29 cellular contexts compared by ENCODE assay signal in the genomic region with DNA sequence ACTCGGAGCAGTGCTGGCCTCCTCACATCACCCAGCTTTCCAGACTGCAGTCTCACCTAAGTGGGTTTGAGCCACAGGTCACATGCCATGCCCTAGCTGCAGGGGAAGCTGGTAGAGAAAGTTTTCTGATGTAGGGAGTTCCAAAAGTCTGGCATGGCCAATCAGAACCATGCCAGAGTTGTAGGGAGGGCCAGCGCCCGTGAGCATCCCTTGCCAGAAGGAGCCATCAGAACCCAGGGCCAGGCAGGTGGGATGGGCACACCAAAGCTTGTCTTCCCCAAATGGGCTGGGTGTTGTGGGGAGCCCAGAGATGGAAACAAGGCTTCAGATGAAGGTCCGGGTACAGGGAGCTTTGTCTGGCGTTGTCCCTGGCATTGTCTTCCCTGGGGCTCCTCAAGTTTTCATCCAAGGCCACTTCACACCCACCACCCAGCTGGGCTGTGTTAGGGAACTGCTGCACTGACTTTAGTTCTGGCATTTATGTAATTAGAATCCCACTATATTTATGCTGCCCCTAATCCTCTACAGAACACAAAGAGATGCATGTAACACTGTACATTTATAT.
"Had no signal": no experiment of that assay in that cellular context is flagged by ENCODE, and none has a peak within 500 bp of the region (broad histone marks: within the 10 kb centered on the region; RNA-seq: fewer than 3 reads in every experiment).

No MANE protein-coding gene starts in this region.

- FAIRE-seq: astrocyte, endometrium, endothelial cell of umbilical vein, TTC549 had no signal

- ATAC-seq: activated naive CD4-positive, alpha-beta T cell treated with anti-CD3 and anti-CD28 coated beads, Interleukin-2, amount 50 U/mL, for 72 hours; activated T-cell treated with anti-CD3 and anti-CD28 coated beads, Interleukin-2, amount 50 U/mL, for 72 hours; gastroesophageal sphincter; WTC11 had no signal

- H3K4me1 ChIP-seq: colonic mucosa had no signal

- H3K36me3 ChIP-seq: brain microvascular endothelial cell, colonic mucosa, esophagus squamous epithelium, gastroesophageal sphincter had no signal

- H3K4me3 ChIP-seq: colonic mucosa, esophagus squamous epithelium, gastroesophageal sphincter had no signal

- DNase-seq: activated CD4-positive, alpha-beta memory T cell treated with anti-CD3 and anti-CD28 coated beads, Interleukin-2, amount 10 ng/mL, durations not matched to agents 7 days and 5 days; activated CD4-positive, alpha-beta T cell treated with anti-CD3 and anti-CD28 coated beads for 1 hour; activated CD4-positive, alpha-beta T cell treated with anti-CD3 and anti-CD28 coated beads for 4 hours; activated CD4-positive, alpha-beta T cell treated with anti-CD3 and anti-CD28 coated beads, Interleukin-2, amount 10 ng/mL, durations not matched to agents 7 days and 5 days; activated CD4-positive, alpha-beta T cell treated with anti-CD3 and anti-CD28 coated beads, Interleukin-2, amount 50 U/mL, for 4 hours; activated CD8-positive, alpha-beta memory T cell treated with anti-CD3 and anti-CD28 coated beads, Interleukin-2, amount 50 U/mL, for 48 hours; activated gamma-delta T cell; activated naive CD4-positive, alpha-beta T cell; activated naive CD4-positive, alpha-beta T cell treated with anti-CD3 and anti-CD28 coated beads, Interleukin-2, amount 10 ng/mL, durations not matched to agents 7 days and 5 days; activated naive CD8-positive, alpha-beta T cell treated with anti-CD3 and anti-CD28 coated beads, Interleukin-2, amount 10 ng/mL, durations not matched to agents 7 days and 5 days; activated T-cell treated with anti-CD3 and anti-CD28 coated beads for 4 hours; activated T-cell treated with anti-CD3 and anti-CD28 coated beads, Interleukin-2, amount 50 U/mL, for 24 hours; activated T-cell treated with anti-CD3 and anti-CD28 coated beads, Interleukin-2, amount 50 U/mL, for 72 hours; brain microvascular endothelial cell; caudate nucleus; colonic mucosa; effector CD8-positive, alpha-beta T cell; esophagus squamous epithelium; foreskin melanocyte; T-helper 2 cell had no signal

- H3K27ac ChIP-seq: brain microvascular endothelial cell, colonic mucosa, epithelial cell of prostate, esophagus squamous epithelium, gastroesophageal sphincter, VCaP had no signal

- H3K27me3 ChIP-seq: brain microvascular endothelial cell, colonic mucosa, esophagus squamous epithelium, gastroesophageal sphincter had no signal

- H3K9me3 ChIP-seq: colonic mucosa, esophagus squamous epithelium, gastroesophageal sphincter had no signal
